2 cellular contexts compared by ENCODE assay signal in the genomic region with DNA sequence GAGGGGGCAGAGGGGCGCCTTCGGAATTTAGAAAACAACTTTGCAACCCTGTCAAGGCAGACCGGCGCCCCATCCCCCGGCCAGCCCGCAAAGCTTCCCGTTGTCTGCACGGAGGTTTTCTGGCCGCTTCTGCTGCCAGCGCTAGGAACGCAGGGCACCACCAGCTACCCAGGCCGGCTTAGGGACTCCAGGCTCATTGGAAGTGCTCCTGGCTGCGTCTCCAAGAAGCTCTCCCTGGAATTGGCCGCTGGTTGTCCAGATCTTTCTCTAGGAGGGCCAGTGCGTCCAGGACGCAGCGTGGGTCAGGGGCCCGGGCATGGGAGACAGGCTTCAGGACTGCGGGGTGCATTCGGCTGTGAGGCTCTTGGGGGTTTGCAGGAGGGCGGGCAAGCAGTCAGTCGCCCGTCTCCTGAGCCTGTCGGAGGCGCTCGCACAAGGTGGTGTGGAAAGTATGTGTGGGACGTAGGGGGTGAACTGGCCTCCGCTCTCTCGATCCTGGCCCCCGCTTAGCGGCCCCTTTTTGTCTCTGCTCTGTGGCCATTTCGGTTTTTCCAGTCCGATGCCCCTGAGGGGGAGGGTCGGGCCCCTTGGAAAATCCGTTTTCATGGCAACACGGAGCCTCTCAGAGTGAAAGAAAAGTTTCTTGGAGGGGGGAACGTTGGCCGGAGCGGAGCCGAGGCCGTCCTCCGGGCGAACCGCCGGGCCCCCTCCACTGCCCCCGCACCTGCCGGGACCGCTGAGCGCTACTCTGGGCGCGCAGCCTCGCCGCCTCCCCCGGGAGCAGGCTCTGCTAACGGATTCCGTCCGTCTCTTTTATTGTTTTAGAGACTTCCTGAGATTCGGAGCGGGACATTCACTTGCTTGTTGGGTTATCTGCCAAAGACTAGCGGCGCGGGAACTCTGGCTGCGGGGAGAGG.
TF ChIP-seq lines count a peak whose summit lies in the region.

No MANE protein-coding gene starts in this region.

TF ChIP-seq in HEK293, 187 proteins besides CTCF, POLR2A, EP300 and RAD21 (continued from another document):
- TF ChIP-seq, protein P1, sequence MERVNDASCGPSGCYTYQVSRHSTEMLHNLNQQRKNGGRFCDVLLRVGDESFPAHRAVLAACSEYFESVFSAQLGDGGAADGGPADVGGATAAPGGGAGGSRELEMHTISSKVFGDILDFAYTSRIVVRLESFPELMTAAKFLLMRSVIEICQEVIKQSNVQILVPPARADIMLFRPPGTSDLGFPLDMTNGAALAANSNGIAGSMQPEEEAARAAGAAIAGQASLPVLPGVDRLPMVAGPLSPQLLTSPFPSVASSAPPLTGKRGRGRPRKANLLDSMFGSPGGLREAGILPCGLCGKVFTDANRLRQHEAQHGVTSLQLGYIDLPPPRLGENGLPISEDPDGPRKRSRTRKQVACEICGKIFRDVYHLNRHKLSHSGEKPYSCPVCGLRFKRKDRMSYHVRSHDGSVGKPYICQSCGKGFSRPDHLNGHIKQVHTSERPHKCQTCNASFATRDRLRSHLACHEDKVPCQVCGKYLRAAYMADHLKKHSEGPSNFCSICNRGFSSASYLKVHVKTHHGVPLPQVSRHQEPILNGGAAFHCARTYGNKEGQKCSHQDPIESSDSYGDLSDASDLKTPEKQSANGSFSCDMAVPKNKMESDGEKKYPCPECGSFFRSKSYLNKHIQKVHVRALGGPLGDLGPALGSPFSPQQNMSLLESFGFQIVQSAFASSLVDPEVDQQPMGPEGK (tag by site-specific recombination; IDR thresholded peaks at IDR 0.05) = peak; percentile 18; the same call in 1 of the 2 replicates
- TF ChIP-seq, protein P2, sequence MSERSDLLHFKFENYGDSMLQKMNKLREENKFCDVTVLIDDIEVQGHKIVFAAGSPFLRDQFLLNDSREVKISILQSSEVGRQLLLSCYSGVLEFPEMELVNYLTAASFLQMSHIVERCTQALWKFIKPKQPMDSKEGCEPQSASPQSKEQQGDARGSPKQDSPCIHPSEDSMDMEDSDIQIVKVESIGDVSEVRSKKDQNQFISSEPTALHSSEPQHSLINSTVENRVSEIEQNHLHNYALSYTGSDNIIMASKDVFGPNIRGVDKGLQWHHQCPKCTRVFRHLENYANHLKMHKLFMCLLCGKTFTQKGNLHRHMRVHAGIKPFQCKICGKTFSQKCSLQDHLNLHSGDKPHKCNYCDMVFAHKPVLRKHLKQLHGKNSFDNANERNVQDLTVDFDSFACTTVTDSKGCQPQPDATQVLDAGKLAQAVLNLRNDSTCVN (tag by site-specific recombination; optimal IDR thresholded peaks at IDR 0.05) = peak; percentile 24
- TF ChIP-seq, protein P3, sequence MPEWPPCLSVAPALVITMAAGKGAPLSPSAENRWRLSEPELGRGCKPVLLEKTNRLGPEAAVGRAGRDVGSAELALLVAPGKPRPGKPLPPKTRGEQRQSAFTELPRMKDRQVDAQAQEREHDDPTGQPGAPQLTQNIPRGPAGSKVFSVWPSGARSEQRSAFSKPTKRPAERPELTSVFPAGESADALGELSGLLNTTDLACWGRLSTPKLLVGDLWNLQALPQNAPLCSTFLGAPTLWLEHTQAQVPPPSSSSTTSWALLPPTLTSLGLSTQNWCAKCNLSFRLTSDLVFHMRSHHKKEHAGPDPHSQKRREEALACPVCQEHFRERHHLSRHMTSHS (tag by site-specific recombination; IDR thresholded peaks at IDR 0.05) = no peak
- no peak for TF ChIP-seq ZNF473 (tag by site-specific recombination; IDR thresholded peaks at IDR 0.05)
- TF ChIP-seq ZSCAN16 (tag by site-specific recombination; IDR thresholded peaks at IDR 0.05) = peak; percentile 80; the same call in 1 of the 2 replicates
- no peak for TF ChIP-seq ZNF785 (tag by site-specific recombination; IDR thresholded peaks at IDR 0.05)
- no peak for TF ChIP-seq ZNF621 (tag by site-specific recombination; IDR thresholded peaks at IDR 0.05)
- no peak for TF ChIP-seq KLF8 (tag by site-specific recombination; IDR thresholded peaks at IDR 0.05)
- TF ChIP-seq ZBTB48 (tag by site-specific recombination; IDR thresholded peaks at IDR 0.05) = peak; percentile 43; the same call in 1 of the 2 replicates
- peak; percentile 58; the same call in 1 of the 2 replicates for TF ChIP-seq GLIS2 (tag by site-specific recombination; IDR thresholded peaks at IDR 0.05)
- no peak for TF ChIP-seq ZNF623 (tag by site-specific recombination; IDR thresholded peaks at IDR 0.05)
- TF ChIP-seq, protein P4, sequence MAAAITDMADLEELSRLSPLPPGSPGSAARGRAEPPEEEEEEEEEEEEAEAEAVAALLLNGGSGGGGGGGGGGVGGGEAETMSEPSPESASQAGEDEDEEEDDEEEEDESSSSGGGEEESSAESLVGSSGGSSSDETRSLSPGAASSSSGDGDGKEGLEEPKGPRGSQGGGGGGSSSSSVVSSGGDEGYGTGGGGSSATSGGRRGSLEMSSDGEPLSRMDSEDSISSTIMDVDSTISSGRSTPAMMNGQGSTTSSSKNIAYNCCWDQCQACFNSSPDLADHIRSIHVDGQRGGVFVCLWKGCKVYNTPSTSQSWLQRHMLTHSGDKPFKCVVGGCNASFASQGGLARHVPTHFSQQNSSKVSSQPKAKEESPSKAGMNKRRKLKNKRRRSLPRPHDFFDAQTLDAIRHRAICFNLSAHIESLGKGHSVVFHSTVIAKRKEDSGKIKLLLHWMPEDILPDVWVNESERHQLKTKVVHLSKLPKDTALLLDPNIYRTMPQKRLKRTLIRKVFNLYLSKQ (tag by site-specific recombination; IDR thresholded peaks at IDR 0.05; ENCODE audit: borderline replicate concordance) = no peak
- no peak for TF ChIP-seq ZNF248 (tag by site-specific recombination; IDR thresholded peaks at IDR 0.05)
- no peak for TF ChIP-seq ZNF658 (tag by site-specific recombination; IDR thresholded peaks at IDR 0.05)
- TF ChIP-seq ZBTB20 (tag by site-specific recombination; IDR thresholded peaks at IDR 0.05) = peak; percentile 37; the same call in 1 of the 2 replicates

TF ChIP-seq in WTC11, 78 proteins besides CTCF, POLR2A, EP300 and RAD21 (continued from another document):
- TF ChIP-seq, protein P5, sequence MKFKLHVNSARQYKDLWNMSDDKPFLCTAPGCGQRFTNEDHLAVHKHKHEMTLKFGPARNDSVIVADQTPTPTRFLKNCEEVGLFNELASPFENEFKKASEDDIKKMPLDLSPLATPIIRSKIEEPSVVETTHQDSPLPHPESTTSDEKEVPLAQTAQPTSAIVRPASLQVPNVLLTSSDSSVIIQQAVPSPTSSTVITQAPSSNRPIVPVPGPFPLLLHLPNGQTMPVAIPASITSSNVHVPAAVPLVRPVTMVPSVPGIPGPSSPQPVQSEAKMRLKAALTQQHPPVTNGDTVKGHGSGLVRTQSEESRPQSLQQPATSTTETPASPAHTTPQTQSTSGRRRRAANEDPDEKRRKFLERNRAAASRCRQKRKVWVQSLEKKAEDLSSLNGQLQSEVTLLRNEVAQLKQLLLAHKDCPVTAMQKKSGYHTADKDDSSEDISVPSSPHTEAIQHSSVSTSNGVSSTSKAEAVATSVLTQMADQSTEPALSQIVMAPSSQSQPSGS (CRISPR knock-in tag; IDR thresholded peaks at IDR 0.05; ENCODE audit: borderline replicate concordance, low read depth) = no peak
- TF ChIP-seq CBFB (CRISPR knock-in tag; IDR thresholded peaks at IDR 0.05; ENCODE audit: low read depth) (no peak), TEAD4 (CRISPR knock-in tag; IDR thresholded peaks at IDR 0.05) (no peak), GRHL2 (CRISPR knock-in tag; IDR thresholded peaks at IDR 0.05; ENCODE audit: insufficient replicate concordance, severe bottlenecking) (no peak)
- TF ChIP-seq, protein P6, sequence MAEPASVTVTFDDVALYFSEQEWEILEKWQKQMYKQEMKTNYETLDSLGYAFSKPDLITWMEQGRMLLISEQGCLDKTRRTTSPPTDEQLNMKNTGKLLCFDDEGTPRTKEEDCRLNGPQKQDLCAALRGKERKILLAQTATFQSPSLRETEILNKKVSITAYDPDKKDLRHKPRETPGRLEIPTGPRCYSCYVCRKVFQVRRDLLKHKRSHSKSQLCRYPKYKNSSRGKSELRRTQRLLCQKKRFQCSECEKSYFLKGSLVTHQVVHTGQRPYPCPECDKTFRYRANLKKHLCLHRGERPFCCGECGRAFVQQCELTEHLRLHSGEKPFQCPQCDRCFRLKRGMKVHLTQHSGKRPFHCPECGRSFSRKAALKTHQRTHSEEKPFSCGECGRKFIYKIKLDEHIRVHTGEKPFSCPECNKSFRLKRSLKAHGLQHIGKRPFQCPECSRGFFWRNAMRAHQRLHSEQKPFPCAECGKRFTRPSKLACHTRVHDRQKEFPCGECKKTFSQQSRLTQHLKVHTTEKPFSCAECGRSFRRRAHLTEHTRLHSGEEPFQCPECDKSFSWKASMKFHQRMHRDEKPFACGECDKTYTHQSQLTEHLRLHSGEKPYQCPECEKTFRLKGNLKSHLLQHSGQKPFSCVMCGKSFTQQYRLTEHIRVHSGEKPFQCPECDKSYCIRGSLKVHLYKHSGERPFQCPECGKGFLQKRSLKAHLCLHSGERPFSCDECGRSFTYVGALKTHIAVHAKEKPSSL (CRISPR knock-in tag; conservative IDR thresholded peaks at IDR 0.05) = no peak
- TF ChIP-seq, protein P7, sequence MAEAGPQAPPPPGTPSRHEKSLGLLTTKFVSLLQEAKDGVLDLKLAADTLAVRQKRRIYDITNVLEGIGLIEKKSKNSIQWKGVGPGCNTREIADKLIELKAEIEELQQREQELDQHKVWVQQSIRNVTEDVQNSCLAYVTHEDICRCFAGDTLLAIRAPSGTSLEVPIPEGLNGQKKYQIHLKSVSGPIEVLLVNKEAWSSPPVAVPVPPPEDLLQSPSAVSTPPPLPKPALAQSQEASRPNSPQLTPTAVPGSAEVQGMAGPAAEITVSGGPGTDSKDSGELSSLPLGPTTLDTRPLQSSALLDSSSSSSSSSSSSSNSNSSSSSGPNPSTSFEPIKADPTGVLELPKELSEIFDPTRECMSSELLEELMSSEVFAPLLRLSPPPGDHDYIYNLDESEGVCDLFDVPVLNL (CRISPR knock-in tag; IDR thresholded peaks at IDR 0.05; ENCODE audit: borderline replicate concordance, low read depth) = no peak
- TF ChIP-seq, protein P8, sequence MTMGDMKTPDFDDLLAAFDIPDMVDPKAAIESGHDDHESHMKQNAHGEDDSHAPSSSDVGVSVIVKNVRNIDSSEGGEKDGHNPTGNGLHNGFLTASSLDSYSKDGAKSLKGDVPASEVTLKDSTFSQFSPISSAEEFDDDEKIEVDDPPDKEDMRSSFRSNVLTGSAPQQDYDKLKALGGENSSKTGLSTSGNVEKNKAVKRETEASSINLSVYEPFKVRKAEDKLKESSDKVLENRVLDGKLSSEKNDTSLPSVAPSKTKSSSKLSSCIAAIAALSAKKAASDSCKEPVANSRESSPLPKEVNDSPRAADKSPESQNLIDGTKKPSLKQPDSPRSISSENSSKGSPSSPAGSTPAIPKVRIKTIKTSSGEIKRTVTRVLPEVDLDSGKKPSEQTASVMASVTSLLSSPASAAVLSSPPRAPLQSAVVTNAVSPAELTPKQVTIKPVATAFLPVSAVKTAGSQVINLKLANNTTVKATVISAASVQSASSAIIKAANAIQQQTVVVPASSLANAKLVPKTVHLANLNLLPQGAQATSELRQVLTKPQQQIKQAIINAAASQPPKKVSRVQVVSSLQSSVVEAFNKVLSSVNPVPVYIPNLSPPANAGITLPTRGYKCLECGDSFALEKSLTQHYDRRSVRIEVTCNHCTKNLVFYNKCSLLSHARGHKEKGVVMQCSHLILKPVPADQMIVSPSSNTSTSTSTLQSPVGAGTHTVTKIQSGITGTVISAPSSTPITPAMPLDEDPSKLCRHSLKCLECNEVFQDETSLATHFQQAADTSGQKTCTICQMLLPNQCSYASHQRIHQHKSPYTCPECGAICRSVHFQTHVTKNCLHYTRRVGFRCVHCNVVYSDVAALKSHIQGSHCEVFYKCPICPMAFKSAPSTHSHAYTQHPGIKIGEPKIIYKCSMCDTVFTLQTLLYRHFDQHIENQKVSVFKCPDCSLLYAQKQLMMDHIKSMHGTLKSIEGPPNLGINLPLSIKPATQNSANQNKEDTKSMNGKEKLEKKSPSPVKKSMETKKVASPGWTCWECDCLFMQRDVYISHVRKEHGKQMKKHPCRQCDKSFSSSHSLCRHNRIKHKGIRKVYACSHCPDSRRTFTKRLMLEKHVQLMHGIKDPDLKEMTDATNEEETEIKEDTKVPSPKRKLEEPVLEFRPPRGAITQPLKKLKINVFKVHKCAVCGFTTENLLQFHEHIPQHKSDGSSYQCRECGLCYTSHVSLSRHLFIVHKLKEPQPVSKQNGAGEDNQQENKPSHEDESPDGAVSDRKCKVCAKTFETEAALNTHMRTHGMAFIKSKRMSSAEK (CRISPR knock-in tag; IDR thresholded peaks at IDR 0.05; ENCODE audit: borderline replicate concordance) = no peak
